In the genomic region with DNA sequence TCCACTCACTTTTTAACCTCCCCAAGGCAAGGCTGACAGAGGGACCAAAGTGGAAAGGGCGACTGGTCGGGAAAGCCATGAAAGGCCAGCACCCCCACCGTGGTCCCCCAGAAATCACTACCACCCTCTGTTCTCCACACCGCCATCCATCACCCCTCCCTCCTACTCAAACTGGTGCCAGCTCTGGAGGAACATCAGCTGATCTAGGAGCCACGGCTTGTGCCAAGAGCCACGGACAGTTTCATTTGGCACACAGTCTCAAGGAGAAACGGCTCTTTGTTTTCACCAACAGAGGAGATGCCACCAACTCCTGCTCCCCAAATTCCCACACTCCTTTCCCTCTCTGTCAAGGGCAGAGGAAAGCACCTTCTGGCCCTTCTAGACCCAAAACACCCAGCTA, we compare ENCODE assay signal across 10 cellular contexts. TPM values are rescaled to one million over a fixed set of nuclear protein-coding genes. Genes with fewer than 3 reads are reported as not detected.
DNase-seq lines count a peak whose midpoint lies in the region; ATAC-seq, FAIRE-seq and TF ChIP-seq lines count a peak whose summit lies in the region.
"Had no signal": no experiment of that assay in that cellular context is flagged by ENCODE, and none has a peak within 500 bp of the region (broad histone marks: within the 10 kb centered on the region; RNA-seq: fewer than 3 reads in every experiment).

No MANE protein-coding gene starts in this region.

- no peaks in the 10 kb centered on the region for H3K27me3 Mint-ChIP-seq in activated naive CD8-positive, alpha-beta T cell treated with anti-CD3 and anti-CD28 coated beads, Interleukin-2, amount 50 U/mL, for 24 hours
- H3K27me3 Mint-ChIP-seq in progenitor cell of endocrine pancreas, result no peaks in the 10 kb centered on the region

- TF ChIP-seq CTCF in right atrium auricular region (IDR thresholded peaks at IDR 0.05), result no peak
- no peak for TF ChIP-seq CTCF in progenitor cell of endocrine pancreas (IDR thresholded peaks at IDR 0.05; ENCODE audit: unreplicated experiment)
- no peak for TF ChIP-seq CTCF in pancreas (IDR thresholded peaks at IDR 0.05)

- H3K27ac ChIP-seq in right atrium auricular region (peak overlapping the region; percentile 71 to 80), pancreas (peak overlapping the region in 1 of 4 donors; percentile 63)

- DNase-seq in COLO829 (ENCODE audit: low spot score) (peak; percentile 80), right atrium auricular region (ENCODE audit: low spot score) (peak; percentile 56), sciatic nerve (ENCODE audit: low spot score) (no peak), progenitor cell of endocrine pancreas (ENCODE audit: low spot score, unreplicated experiment) (no peak), dedifferentiated amniotic fluid mesenchymal stem cell (ENCODE audit: extremely low spot score) (no peak), pancreas (no peak)
- no peak for DNase-seq in activated naive CD8-positive, alpha-beta T cell treated with anti-CD3 and anti-CD28 coated beads, Interleukin-2, amount 50 U/mL, for 24 hours

- H3K36me3 ChIP-seq in right atrium auricular region (peaks cover 20% of the 10 kb centered on the region), pancreas (peaks cover 2 to 31% (median 3%) of the 10 kb centered on the region in 3 donors)
- H3K36me3 ChIP-seq: thoracic aorta had no signal

- no peak for FAIRE-seq in pancreas (lab: Jason Lieb, UNC)
- FAIRE-seq: endometrium had no signal

- H3K27me3 ChIP-seq in right atrium auricular region (no peaks in the 10 kb centered on the region), pancreas (no peaks in the 10 kb centered on the region)

- intact Hi-C loops in sciatic nerve (cut with DNase I), result no loop called here
- intact Hi-C loops in pancreas (cut with DNase I), result no loop called here

- peaks cover 45% of the 10 kb centered on the region for H3K36me3 Mint-ChIP-seq in activated naive CD8-positive, alpha-beta T cell treated with anti-CD3 and anti-CD28 coated beads, Interleukin-2, amount 50 U/mL, for 24 hours (ENCODE audit: low read depth)
- peaks cover 25% of the 10 kb centered on the region for H3K36me3 Mint-ChIP-seq in progenitor cell of endocrine pancreas (ENCODE audit: insufficient read depth)

- WGBS in pancreas, 2 donors, result 67 to 68% methylated on average over 7 of the region's 7 CpGs

- H3K27ac Mint-ChIP-seq in activated naive CD8-positive, alpha-beta T cell treated with anti-CD3 and anti-CD28 coated beads, Interleukin-2, amount 50 U/mL, for 24 hours, result peak overlapping the region; percentile 84
- H3K27ac Mint-ChIP-seq in progenitor cell of endocrine pancreas, result no peak overlapping the region

- H3K4me1 Mint-ChIP-seq in activated naive CD8-positive, alpha-beta T cell treated with anti-CD3 and anti-CD28 coated beads, Interleukin-2, amount 50 U/mL, for 24 hours, result peaks cover 35% of the 10 kb centered on the region
- H3K4me1 Mint-ChIP-seq in progenitor cell of endocrine pancreas (ENCODE audit: low read depth), result peaks cover 11% of the 10 kb centered on the region

- no peaks in the 10 kb centered on the region for H3K9me3 Mint-ChIP-seq in activated naive CD8-positive, alpha-beta T cell treated with anti-CD3 and anti-CD28 coated beads, Interleukin-2, amount 50 U/mL, for 24 hours
- H3K9me3 Mint-ChIP-seq in progenitor cell of endocrine pancreas (ENCODE audit: low read depth), result no peaks in the 10 kb centered on the region

- ATAC-seq in activated naive CD8-positive, alpha-beta T cell treated with anti-CD3 and anti-CD28 coated beads, Interleukin-2, amount 50 U/mL, for 24 hours, result no peak
- peak; percentile 17 for ATAC-seq in sciatic nerve
- no peak for ATAC-seq in HG02642 (IDR thresholded peaks at IDR 0.05; ENCODE audit: poor library complexity, unreplicated experiment)
- ATAC-seq in pancreas, result no peak

- H3K4me3 ChIP-seq in right atrium auricular region (no peak overlapping the region), pancreas (no peak overlapping the region)

- no peaks in the 10 kb centered on the region for H3K9me3 ChIP-seq in right atrium auricular region
- H3K9me3 ChIP-seq in pancreas, result no peaks in the 10 kb centered on the region
- H3K9me3 ChIP-seq: thoracic aorta had no signal

- H3K4me3 Mint-ChIP-seq in activated naive CD8-positive, alpha-beta T cell treated with anti-CD3 and anti-CD28 coated beads, Interleukin-2, amount 50 U/mL, for 24 hours, result peak overlapping the region; percentile 41
- no peak overlapping the region for H3K4me3 Mint-ChIP-seq in progenitor cell of endocrine pancreas (ENCODE audit: low read depth)

- H3K4me1 ChIP-seq in right atrium auricular region (peaks cover 0 to 30% of the 10 kb centered on the region in 2 donors), pancreas (no peaks in the 10 kb centered on the region)

RNA-seq across cellular contexts. Expression of a gene that starts 26.0 kb away (rescaled TPM):
- total RNA-seq in right atrium auricular region (10 to 100 TPM; 15.0 to 27.0 TPM), sciatic nerve (10.2 TPM), progenitor cell of endocrine pancreas (34.3 and 34.7 TPM in 2 replicates), pancreas (1 to 10 TPM; 3.3 to 8.4 (median 6.5) TPM)
- 1 to 10 TPM; 6.4 to 7.8 TPM for polyA plus RNA-seq in pancreas

Comparison
In these comparisons a context has a peak if more than half of its experiments do, and no peak if none do; other contexts are left out.
1. DNase-seq: peak in COLO829 (single experiment) and right atrium auricular region (single experiment); none in activated naive CD8-positive, alpha-beta T cell treated with anti-CD3 and anti-CD28 coated beads, Interleukin-2, amount 50 U/mL, for 24 hours (single experiment), sciatic nerve (single experiment), progenitor cell of endocrine pancreas (single experiment), dedifferentiated amniotic fluid mesenchymal stem cell (single experiment) and pancreas (0 of 6).